In genomic region chr12:110846615-110847566, GRCh38 we compare ENCODE assay signal across 8 cellular contexts. TPM values are rescaled to one million over a fixed set of nuclear protein-coding genes. Genes with fewer than 3 reads are reported as not detected.
DNase-seq lines count a peak whose midpoint lies in the region; ATAC-seq and TF ChIP-seq lines count a peak whose summit lies in the region.

Gene CCDC63, plus strand, starts transcription at chr12:110846987. Its CDS starts 5,968 bp downstream, at chr12:110852955.

- TF ChIP-seq CTCF in osteoblast (IDR thresholded peaks at IDR 0.05; ENCODE audit: extremely low read depth, low read depth, low read length): peak; percentile 35

- H3K4me2 ChIP-seq in osteoblast (ENCODE audit: insufficient read depth, low read length): peak within 1 kb of the TSS; percentile 43

- H3K36me3 ChIP-seq in ES-I3 (ENCODE audit: insufficient read depth, low read length): no peaks in the 10 kb centered on the region
- no peaks in the 10 kb centered on the region for H3K36me3 ChIP-seq in osteoblast (ENCODE audit: insufficient read depth, low read length)

- DNase-seq in NCI-H2227 (lab: John Stamatoyannopoulos, UW; ENCODE audit: unreplicated experiment) (peak; percentile 79), germinal center (ENCODE audit: low spot score) (peak; percentile 59), osteoblast (ENCODE audit: insufficient read length, low spot score, missing footprints) (peak; percentile 80), KBM-7 (no peak), NCI-H2029 treated with DMSO at 0.1 percent for 48 hours (lab: John Stamatoyannopoulos, UW) (no peak)
- peak; percentile 39 for DNase-seq in activated T-cell treated with anti-CD3 and anti-CD28 coated beads, Interleukin-2, amount 50 U/mL, for 1 hour

- no peak within 1 kb of the TSS for H3K27ac ChIP-seq in osteoblast (ENCODE audit: low read depth, low read length)

- H3K4me1 ChIP-seq in ES-I3 (ENCODE audit: insufficient read depth, low read length): 0 out of 2 replicates have a peak, but pooled peaks cover 4% of the 10 kb centered on the region
- peaks cover 7% of the 10 kb centered on the region for H3K4me1 ChIP-seq in osteoblast (ENCODE audit: insufficient read depth, low read length)

- in situ Hi-C loops in KBM-7 (cut with MboI; ENCODE audit: low pct_unique_long_range_greater_than_20kb, low sequenced_read_pairs): no loop called here

- ATAC-seq in HG03520 (IDR thresholded peaks at IDR 0.05; ENCODE audit: unreplicated experiment): no peak

- H3K27me3 ChIP-seq in osteoblast (ENCODE audit: insufficient read depth, low read length): peaks cover 31% of the 10 kb centered on the region

- peak within 1 kb of the TSS; percentile 83 for H3K9ac ChIP-seq in ES-I3 (ENCODE audit: low read depth, low read length)

- H3K79me2 ChIP-seq in osteoblast (ENCODE audit: insufficient read depth, low read length): no peaks in the 10 kb centered on the region

- no peaks in the 10 kb centered on the region for H3K9me3 ChIP-seq in ES-I3 (ENCODE audit: control insufficient read depth, insufficient read depth, low read length)
- no peaks in the 10 kb centered on the region for H3K9me3 ChIP-seq in osteoblast (ENCODE audit: low read depth, low read length)

- no peaks in the 10 kb centered on the region for H4K20me1 ChIP-seq in osteoblast (ENCODE audit: insufficient read depth, low read length)

- peak within 1 kb of the TSS; percentile 25 for H3K4me3 ChIP-seq in osteoblast (ENCODE audit: insufficient read depth, low read length)

- H2AFZ ChIP-seq in osteoblast (ENCODE audit: low read length): peak within 1 kb of the TSS; percentile 15

RNA-seq across cellular contexts. Expression of gene CCDC63, which starts in this region (rescaled TPM):
- not detected in 2 replicates for total RNA-seq in osteoblast

Comparison
In these comparisons a context has a peak if more than half of its experiments do, and no peak if none do; other contexts are left out.
1. Peak in DNase-seq, H3K4me3 ChIP-seq and H3K4me2 ChIP-seq in osteoblast; RNA of the gene not detected or under 1 TPM.
2. DNase-seq: peak in NCI-H2227 (single experiment), activated T-cell treated with anti-CD3 and anti-CD28 coated beads, Interleukin-2, amount 50 U/mL, for 1 hour (single experiment) and germinal center (single experiment); none in KBM-7 (single experiment) and NCI-H2029 treated with DMSO at 0.1 percent for 48 hours (single experiment).